ENCODE assay signal across 1 cellular context in the genomic region with DNA sequence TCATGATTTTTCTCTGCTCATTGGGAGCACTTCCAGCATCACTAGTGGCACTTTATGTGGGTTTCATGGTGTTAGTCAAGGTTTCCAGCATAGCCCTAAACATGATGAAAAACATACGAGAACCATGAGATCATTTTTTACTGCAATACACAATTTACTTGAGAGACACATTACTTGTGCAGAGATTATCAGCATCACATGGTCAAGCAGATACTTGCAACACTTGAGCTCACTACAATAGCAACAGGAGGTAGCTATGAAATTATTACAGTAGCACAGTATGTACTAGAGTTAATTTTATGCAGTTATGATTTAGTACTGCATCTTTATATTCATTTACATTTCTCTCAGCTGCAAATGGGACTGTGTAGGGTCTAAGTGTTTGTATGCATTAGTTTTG.
TF ChIP-seq lines count a peak whose summit lies in the region.

No MANE protein-coding gene starts in this region.

TF ChIP-seq in IMR-90, 13 proteins besides CTCF, POLR2A, EP300 and RAD21:
- 0 out of 2 replicates have a peak, but pooled peaks have one; percentile 17 for TF ChIP-seq CEBPB (IDR thresholded peaks at IDR 0.05; ENCODE audit: low read depth, low read length)
- no peak for TF ChIP-seq NFE2L2 (IDR thresholded peaks at IDR 0.05; ENCODE audit: low read depth, low read length)
- no peak for TF ChIP-seq BHLHE40 (IDR thresholded peaks at IDR 0.05; ENCODE audit: low read depth, low read length)
- no peak for TF ChIP-seq RFX5 (IDR thresholded peaks at IDR 0.05; ENCODE audit: low read depth, low read length)
- no peak for TF ChIP-seq FOS (IDR thresholded peaks at IDR 0.05; ENCODE audit: low read depth, low read length)
- no peak for TF ChIP-seq MXI1 (IDR thresholded peaks at IDR 0.05; ENCODE audit: borderline replicate concordance, low read depth, low read length)
- no peak for TF ChIP-seq CHD1 (IDR thresholded peaks at IDR 0.05; ENCODE audit: low read depth, low read length)
- TF ChIP-seq SMC3 (IDR thresholded peaks at IDR 0.05; ENCODE audit: low read depth, low read length), result no peak
- peak; percentile 9; the same call in 1 of the 2 replicates for TF ChIP-seq USF2 (IDR thresholded peaks at IDR 0.05; ENCODE audit: low read depth, low read length)
- no peak for TF ChIP-seq MAFK (IDR thresholded peaks at IDR 0.05; ENCODE audit: low read depth, low read length)
- TF ChIP-seq, protein P1, sequence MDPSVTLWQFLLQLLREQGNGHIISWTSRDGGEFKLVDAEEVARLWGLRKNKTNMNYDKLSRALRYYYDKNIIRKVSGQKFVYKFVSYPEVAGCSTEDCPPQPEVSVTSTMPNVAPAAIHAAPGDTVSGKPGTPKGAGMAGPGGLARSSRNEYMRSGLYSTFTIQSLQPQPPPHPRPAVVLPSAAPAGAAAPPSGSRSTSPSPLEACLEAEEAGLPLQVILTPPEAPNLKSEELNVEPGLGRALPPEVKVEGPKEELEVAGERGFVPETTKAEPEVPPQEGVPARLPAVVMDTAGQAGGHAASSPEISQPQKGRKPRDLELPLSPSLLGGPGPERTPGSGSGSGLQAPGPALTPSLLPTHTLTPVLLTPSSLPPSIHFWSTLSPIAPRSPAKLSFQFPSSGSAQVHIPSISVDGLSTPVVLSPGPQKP (IDR thresholded peaks at IDR 0.05; ENCODE audit: borderline replicate concordance, low read depth, low read length), result no peak
- TF ChIP-seq MAZ (IDR thresholded peaks at IDR 0.05; ENCODE audit: borderline replicate concordance, low read depth, low read length), result no peak
- TF ChIP-seq RCOR1 (IDR thresholded peaks at IDR 0.05; ENCODE audit: insufficient replicate concordance, low read length), result no peak
